In genomic region chr2:205903549-205904129, GRCh38 we compare ENCODE assay signal across 9 cellular contexts.
DNase-seq lines count a peak whose midpoint lies in the region; ATAC-seq and TF ChIP-seq lines count a peak whose summit lies in the region.
"Had no signal": no experiment of that assay in that cellular context is flagged by ENCODE, and none has a peak within 500 bp of the region (broad histone marks: within the 10 kb centered on the region; RNA-seq: fewer than 3 reads in every experiment).

No MANE protein-coding gene starts in this region.

- no peak overlapping the region for H3K4me3 ChIP-seq in brain microvascular endothelial cell (ENCODE audit: low read depth, low read length)
- H3K4me3 ChIP-seq in neural progenitor cell = no peak overlapping the region
- no peak overlapping the region for H3K4me3 ChIP-seq in naive thymus-derived CD4-positive, alpha-beta T cell (ENCODE audit: low read length)
- H3K4me3 ChIP-seq: lung had no signal

- H3F3A ChIP-seq in neural progenitor cell (ENCODE audit: low read depth) = no peaks in the 10 kb centered on the region

- peaks cover 22% of the 10 kb centered on the region for H3K4me1 Mint-ChIP-seq in neural progenitor cell
- no peaks in the 10 kb centered on the region for H3K4me1 Mint-ChIP-seq in naive thymus-derived CD4-positive, alpha-beta T cell

- H3K9me3 ChIP-seq in neural progenitor cell (ENCODE audit: low read depth) = no peaks in the 10 kb centered on the region
- H3K9me3 ChIP-seq in naive thymus-derived CD4-positive, alpha-beta T cell (ENCODE audit: control insufficient read depth in 2 of 3, low read length in 3 of 3) = no peaks in the 10 kb centered on the region

- DNase-seq in EL (peak; percentile 20), HuH-7.5 (ENCODE audit: low spot score) (peak; percentile 54), brain microvascular endothelial cell (no peak), neural progenitor cell (ENCODE audit: low spot score) (peak; percentile 66), midbrain (lab: John Stamatoyannopoulos, UW) (no peak), AG08395 (ENCODE audit: low spot score) (no peak)
- no peak for DNase-seq in naive thymus-derived CD4-positive, alpha-beta T cell

- in situ Hi-C loops in brain microvascular endothelial cell (cut with HindIII; ENCODE audit: low pct_ligation_motif_present, low sequenced_read_pairs) = no loop called here

- no peaks in the 10 kb centered on the region for H3K36me3 ChIP-seq in brain microvascular endothelial cell (replicated peaks)
- no peaks in the 10 kb centered on the region for H3K36me3 ChIP-seq in neural progenitor cell
- H3K36me3 ChIP-seq in naive thymus-derived CD4-positive, alpha-beta T cell (ENCODE audit: control insufficient read depth in 2 of 3, insufficient read depth in 3 of 3, low read length in 3 of 3) = no peaks in the 10 kb centered on the region

- no peak overlapping the region for H3K4me3 Mint-ChIP-seq in neural progenitor cell
- no peak overlapping the region for H3K4me3 Mint-ChIP-seq in naive thymus-derived CD4-positive, alpha-beta T cell

- H3K27ac Mint-ChIP-seq in neural progenitor cell = no peak overlapping the region
- H3K27ac Mint-ChIP-seq in naive thymus-derived CD4-positive, alpha-beta T cell = no peak overlapping the region

- intact Hi-C loops in naive thymus-derived CD4-positive, alpha-beta T cell (cut with micrococcal nuclease) = no loop called here

- H3K27me3 ChIP-seq in brain microvascular endothelial cell (replicated peaks) (no peaks in the 10 kb centered on the region), neural progenitor cell (no peaks in the 10 kb centered on the region)
- no peaks in the 10 kb centered on the region for H3K27me3 ChIP-seq in naive thymus-derived CD4-positive, alpha-beta T cell (ENCODE audit: control insufficient read depth in 2 of 2, insufficient read depth in 2 of 2, low read length in 2 of 2)

- no peaks in the 10 kb centered on the region for H3K79me2 ChIP-seq in neural progenitor cell (ENCODE audit: low read depth)

- TF ChIP-seq CTCF in brain microvascular endothelial cell (IDR thresholded peaks at IDR 0.05; ENCODE audit: low read depth, low read length, missing control alignments) (peak; percentile 61), neural progenitor cell (IDR thresholded peaks at IDR 0.05) (peak; percentile 54)

- no peak overlapping the region for H3K27ac ChIP-seq in brain microvascular endothelial cell
- no peak overlapping the region for H3K27ac ChIP-seq in neural progenitor cell
- H3K27ac ChIP-seq in naive thymus-derived CD4-positive, alpha-beta T cell (ENCODE audit: low read depth, low read length) = no peak overlapping the region

- no peaks in the 10 kb centered on the region for H3K4me1 ChIP-seq in neural progenitor cell
- H3K4me1 ChIP-seq in naive thymus-derived CD4-positive, alpha-beta T cell (ENCODE audit: control insufficient read depth in 2 of 2, insufficient read depth in 2 of 2, low read length in 2 of 2) = no peaks in the 10 kb centered on the region

- peaks cover 10% of the 10 kb centered on the region for H3K9me3 Mint-ChIP-seq in neural progenitor cell
- peaks cover 0 to 11% (median 2%) of the 10 kb centered on the region in 11 donors for H3K9me3 Mint-ChIP-seq in naive thymus-derived CD4-positive, alpha-beta T cell

- H3K36me3 Mint-ChIP-seq in neural progenitor cell = no peaks in the 10 kb centered on the region
- H3K36me3 Mint-ChIP-seq in naive thymus-derived CD4-positive, alpha-beta T cell = peaks cover 0 to 6% (median 0%) of the 10 kb centered on the region in 5 donors

- H2AFZ ChIP-seq in neural progenitor cell (replicated peaks) = no peak overlapping the region

- H3K4me2 ChIP-seq in neural progenitor cell = no peak overlapping the region

- H3K27me3 Mint-ChIP-seq in neural progenitor cell (ENCODE audit: insufficient read depth, low read depth) = peaks cover 2% of the 10 kb centered on the region
- peaks cover 0 to 23% (median 16%) of the 10 kb centered on the region in 5 donors for H3K27me3 Mint-ChIP-seq in naive thymus-derived CD4-positive, alpha-beta T cell

- CTCF ChIA-PET in naive thymus-derived CD4-positive, alpha-beta T cell (lab: Charles Lee) = no interaction called here

- ATAC-seq in GM19455 (IDR thresholded peaks at IDR 0.05; ENCODE audit: unreplicated experiment) = peak; percentile 81
- ATAC-seq in naive thymus-derived CD4-positive, alpha-beta T cell = no peak

- no peaks in the 10 kb centered on the region for H4K20me1 ChIP-seq in neural progenitor cell (ENCODE audit: low read depth)

- H3K9ac ChIP-seq in neural progenitor cell = no peak overlapping the region

- POLR2A ChIA-PET in naive thymus-derived CD4-positive, alpha-beta T cell (lab: Charles Lee) = no interaction called here

Comparison
In these comparisons a context has a peak if more than half of its experiments do, and no peak if none do; other contexts are left out.
1. DNase-seq: peak in EL (single experiment), HuH-7.5 (single experiment) and neural progenitor cell (single experiment); none in brain microvascular endothelial cell (single experiment), midbrain (single experiment), naive thymus-derived CD4-positive, alpha-beta T cell (0 of 9) and AG08395 (single experiment).